Comparison of ENCODE assay signal across 8 cellular contexts in genomic region chr6:108896111-108896661, GRCh38. TPM values are rescaled to one million over a fixed set of nuclear protein-coding genes. Genes with fewer than 3 reads are reported as not detected.
DNase-seq lines count a peak whose midpoint lies in the region; ATAC-seq and TF ChIP-seq lines count a peak whose summit lies in the region.

No MANE protein-coding gene starts in this region.

- no peak overlapping the region for H3K4me3 ChIP-seq in psoas muscle

- peak; percentile 39 for ATAC-seq in GM19468 (IDR thresholded peaks at IDR 0.05; ENCODE audit: extremely low read depth, unreplicated experiment)
- ATAC-seq in psoas muscle, result peak in 1 of 4 donors; percentile 39
- ATAC-seq in esophagus mucosa, result no peak

- H3K36me3 ChIP-seq in psoas muscle (ENCODE audit: insufficient read depth in 1 of 2, low read depth in 1 of 2), result no peaks in the 10 kb centered on the region

- peak; percentile 74 for DNase-seq in NOMO-1 treated with dmso at 0.1 percent for 144 hours (lab: John Stamatoyannopoulos, UW; ENCODE audit: unreplicated experiment)
- DNase-seq in dermis microvascular lymphatic vessel endothelial cell (ENCODE audit: low read depth in 2 of 2), result peak; percentile 77 to 85
- DNase-seq in psoas muscle, result no peak
- no peak for DNase-seq in HT-29 (ENCODE audit: low spot score)
- no peak for DNase-seq in COLO829 (ENCODE audit: low spot score)
- DNase-seq in effector CD4-positive, alpha-beta T cell, result no peak

- no peaks in the 10 kb centered on the region for H3K27me3 ChIP-seq in psoas muscle (ENCODE audit: insufficient read depth in 3 of 3, low read length in 2 of 3)

- peaks cover 37% of the 10 kb centered on the region for H3K4me1 ChIP-seq in psoas muscle

- H3K9me3 ChIP-seq in psoas muscle, result no peaks in the 10 kb centered on the region

- WGBS in psoas muscle, 3 donors, result 46 to 58% (median 49%) methylated on average over 3 of the region's 3 CpGs

- no peak for TF ChIP-seq CTCF in psoas muscle (IDR thresholded peaks at IDR 0.05)

- intact Hi-C loops in psoas muscle (cut with DNase I), result loop anchor here in 1 of 2 donors (2.0 kb wide), 1 partner anchor 353 kb away; no protein-coding TSS in a partner anchor

- peak overlapping the region; percentile 78 for H3K27ac ChIP-seq in psoas muscle

RNA-seq across cellular contexts. Expression of gene ARMC2, which starts 48.0 kb away (rescaled TPM):
- total RNA-seq in dermis microvascular lymphatic vessel endothelial cell (0.51 and 0.64 TPM in 2 replicates), psoas muscle (1 to 10 TPM; 1.7 to 3.7 (median 2.6) TPM), esophagus mucosa (2.0 TPM)
- polyA plus RNA-seq in psoas muscle, result 1 to 10 TPM in 2 of 3 donors, under 1 TPM in 1; 0.56 to 2.0 (median 1.4) TPM
- total RNA-seq in HT-29 (2014; rRNA removed; shearing (Covaris generic)), result 0.33 and 0.78 TPM in 2 replicates

Comparison
In these comparisons a context has a peak if more than half of its experiments do, and no peak if none do; other contexts are left out.
1. DNase-seq: peak in NOMO-1 treated with dmso at 0.1 percent for 144 hours (single experiment) and dermis microvascular lymphatic vessel endothelial cell (2 of 2); none in psoas muscle (0 of 2), HT-29 (single experiment), COLO829 (single experiment) and effector CD4-positive, alpha-beta T cell (single experiment).